8 cellular contexts compared by ENCODE assay signal in the genomic region with DNA sequence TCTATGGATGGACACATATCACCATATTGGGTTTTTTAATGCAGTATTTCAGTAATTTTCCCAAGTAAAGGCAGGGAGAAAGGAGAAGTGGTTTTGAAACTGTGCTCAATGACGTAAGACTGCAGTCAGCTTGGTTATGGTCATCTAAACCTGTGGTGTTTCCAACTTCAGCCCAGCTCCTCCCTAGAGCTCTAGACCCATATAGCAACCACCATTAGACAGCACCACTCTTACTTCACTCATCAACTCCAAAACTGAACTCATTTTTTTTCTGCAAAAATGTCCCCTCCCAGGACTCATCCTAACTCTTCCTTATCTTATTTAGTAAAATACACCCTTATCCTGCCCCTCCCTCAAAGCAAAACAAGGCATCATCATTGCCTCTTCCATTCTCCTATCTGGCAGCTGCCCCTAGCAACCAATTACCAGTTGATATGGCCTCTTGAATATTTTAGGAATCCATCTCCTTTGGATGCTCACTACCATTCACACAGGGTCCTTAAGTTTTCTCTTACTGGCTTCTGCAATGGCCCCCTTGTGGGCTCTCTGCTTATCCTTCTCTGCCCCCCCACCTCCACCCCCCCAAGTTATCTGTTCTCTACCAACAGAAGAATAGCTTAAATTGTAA. TPM values are rescaled to one million over a fixed set of nuclear protein-coding genes. Genes with fewer than 3 reads are reported as not detected.
DNase-seq lines count a peak whose midpoint lies in the region; ATAC-seq and TF ChIP-seq lines count a peak whose summit lies in the region.
"Had no signal": no experiment of that assay in that cellular context is flagged by ENCODE, and none has a peak within 500 bp of the region (broad histone marks: within the 10 kb centered on the region; RNA-seq: fewer than 3 reads in every experiment).

No MANE protein-coding gene starts in this region.

- H3K9me3 Mint-ChIP-seq in activated CD8-positive, alpha-beta T cell treated with anti-CD3 and anti-CD28 coated beads, Interleukin-2, amount 10 ng/mL, durations not matched to agents 7 days and 5 days (ENCODE audit: insufficient read depth), result no peaks in the 10 kb centered on the region
- H3K9me3 Mint-ChIP-seq in nephron progenitor cell, result no peaks in the 10 kb centered on the region

- DNase-seq in activated CD8-positive, alpha-beta T cell treated with anti-CD3 and anti-CD28 coated beads, Interleukin-2, amount 10 ng/mL, durations not matched to agents 7 days and 5 days, result no peak
- DNase-seq in nephron progenitor cell, result no peak
- no peak for DNase-seq in NCI-H446 treated with DMSO at 0.1 percent for 48 hours (lab: John Stamatoyannopoulos, UW)
- DNase-seq: left colon had no signal

- peak overlapping the region; percentile 79 for H3K27ac Mint-ChIP-seq in activated CD8-positive, alpha-beta T cell treated with anti-CD3 and anti-CD28 coated beads, Interleukin-2, amount 10 ng/mL, durations not matched to agents 7 days and 5 days
- peak overlapping the region; percentile 75 for H3K27ac Mint-ChIP-seq in nephron progenitor cell

- peaks cover 26% of the 10 kb centered on the region for H3K36me3 Mint-ChIP-seq in activated CD8-positive, alpha-beta T cell treated with anti-CD3 and anti-CD28 coated beads, Interleukin-2, amount 10 ng/mL, durations not matched to agents 7 days and 5 days (ENCODE audit: low read depth)
- no peaks in the 10 kb centered on the region for H3K36me3 Mint-ChIP-seq in nephron progenitor cell (ENCODE audit: low read depth)

- ATAC-seq in GM18861 (IDR thresholded peaks at IDR 0.05; ENCODE audit: unreplicated experiment) (peak; percentile 30), HG03565 (IDR thresholded peaks at IDR 0.05; ENCODE audit: unreplicated experiment) (peak; percentile 34), GM18873 (IDR thresholded peaks at IDR 0.05; ENCODE audit: low FRiP score, unreplicated experiment) (no peak), HG02623 (IDR thresholded peaks at IDR 0.05; ENCODE audit: unreplicated experiment) (no peak)
- no peak for ATAC-seq in activated CD8-positive, alpha-beta T cell treated with anti-CD3 and anti-CD28 coated beads, Interleukin-2, amount 10 ng/mL, durations not matched to agents 7 days and 5 days
- ATAC-seq: left colon had no signal

- CTCF ChIA-PET in activated CD8-positive, alpha-beta T cell treated with anti-CD3 and anti-CD28 coated beads, Interleukin-2, amount 10 ng/mL, durations not matched to agents 7 days and 5 days (lab: Charles Lee), result interaction anchor here (0.6 to 5.5 kb wide), 8 partner anchors 15 to 274 kb away, joined by 3 to 71 read pairs (median 4); no protein-coding TSS in a partner anchor

- TF ChIP-seq CTCF in nephron progenitor cell (IDR thresholded peaks at IDR 0.05), result no peak

- POLR2A ChIA-PET in activated CD8-positive, alpha-beta T cell treated with anti-CD3 and anti-CD28 coated beads, Interleukin-2, amount 10 ng/mL, durations not matched to agents 7 days and 5 days (lab: Charles Lee), result interaction anchor here (1.1 to 2.8 kb wide), 7 partner anchors 10 to 335 kb away, joined by 3 to 16 read pairs (median 9); no protein-coding TSS in a partner anchor

- H3K4me1 Mint-ChIP-seq in activated CD8-positive, alpha-beta T cell treated with anti-CD3 and anti-CD28 coated beads, Interleukin-2, amount 10 ng/mL, durations not matched to agents 7 days and 5 days (ENCODE audit: low read depth), result peaks cover 38% of the 10 kb centered on the region
- peaks cover 41% of the 10 kb centered on the region for H3K4me1 Mint-ChIP-seq in nephron progenitor cell

- no peaks in the 10 kb centered on the region for H3K27me3 Mint-ChIP-seq in activated CD8-positive, alpha-beta T cell treated with anti-CD3 and anti-CD28 coated beads, Interleukin-2, amount 10 ng/mL, durations not matched to agents 7 days and 5 days (ENCODE audit: low read depth)
- peaks cover 10% of the 10 kb centered on the region for H3K27me3 Mint-ChIP-seq in nephron progenitor cell (ENCODE audit: low read depth, poor library complexity)

- H3K4me3 Mint-ChIP-seq in activated CD8-positive, alpha-beta T cell treated with anti-CD3 and anti-CD28 coated beads, Interleukin-2, amount 10 ng/mL, durations not matched to agents 7 days and 5 days, result peak overlapping the region; percentile 84
- H3K4me3 Mint-ChIP-seq in nephron progenitor cell, result peak overlapping the region; percentile 98

RNA-seq across cellular contexts. Expression of gene RALA, which starts 1.5 kb away (rescaled TPM):
- 10 to 100 TPM; 32.2 to 33.9 TPM for total RNA-seq in activated CD8-positive, alpha-beta T cell treated with anti-CD3 and anti-CD28 coated beads, Interleukin-2, amount 10 ng/mL, durations not matched to agents 7 days and 5 days

RNA-seq across cellular contexts. Expression of gene YAE1, which starts 55.7 kb away (rescaled TPM):
- total RNA-seq in activated CD8-positive, alpha-beta T cell treated with anti-CD3 and anti-CD28 coated beads, Interleukin-2, amount 10 ng/mL, durations not matched to agents 7 days and 5 days, result 10 to 100 TPM; 10.4 to 10.7 TPM

Comparison
In these comparisons a context has a peak if more than half of its experiments do, and no peak if none do; other contexts are left out.
1. ATAC-seq: peak in GM18861 (single experiment) and HG03565 (single experiment); none in activated CD8-positive, alpha-beta T cell treated with anti-CD3 and anti-CD28 coated beads, Interleukin-2, amount 10 ng/mL, durations not matched to agents 7 days and 5 days (single experiment), GM18873 (single experiment) and HG02623 (single experiment).